1 cellular context compared by ENCODE assay signal in the genomic region with DNA sequence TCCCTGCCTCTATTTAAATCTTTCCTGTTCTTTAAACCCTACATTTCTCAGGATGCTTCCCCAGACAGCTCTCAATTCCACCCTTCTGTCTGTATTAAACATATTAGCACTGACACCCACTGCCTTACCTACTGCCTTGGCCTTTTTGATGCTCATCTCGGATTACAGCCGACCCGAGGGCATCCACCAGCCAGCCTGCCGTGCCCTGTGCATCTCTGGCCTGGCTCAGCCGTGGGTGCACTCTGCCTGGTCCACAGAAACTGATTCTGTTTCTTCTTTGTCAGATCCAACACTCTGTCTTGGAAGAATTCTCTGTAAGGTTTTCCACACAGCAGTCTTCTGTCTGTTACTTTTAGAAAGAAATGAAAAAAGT.
TF ChIP-seq lines count a peak whose summit lies in the region.

No MANE protein-coding gene starts in this region.

TF ChIP-seq in IMR-90, 13 proteins besides CTCF, POLR2A, EP300 and RAD21 (continued from another document):
- TF ChIP-seq, protein P1, sequence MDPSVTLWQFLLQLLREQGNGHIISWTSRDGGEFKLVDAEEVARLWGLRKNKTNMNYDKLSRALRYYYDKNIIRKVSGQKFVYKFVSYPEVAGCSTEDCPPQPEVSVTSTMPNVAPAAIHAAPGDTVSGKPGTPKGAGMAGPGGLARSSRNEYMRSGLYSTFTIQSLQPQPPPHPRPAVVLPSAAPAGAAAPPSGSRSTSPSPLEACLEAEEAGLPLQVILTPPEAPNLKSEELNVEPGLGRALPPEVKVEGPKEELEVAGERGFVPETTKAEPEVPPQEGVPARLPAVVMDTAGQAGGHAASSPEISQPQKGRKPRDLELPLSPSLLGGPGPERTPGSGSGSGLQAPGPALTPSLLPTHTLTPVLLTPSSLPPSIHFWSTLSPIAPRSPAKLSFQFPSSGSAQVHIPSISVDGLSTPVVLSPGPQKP (IDR thresholded peaks at IDR 0.05; ENCODE audit: borderline replicate concordance, low read depth, low read length), result no peak
- no peak for TF ChIP-seq FOS (IDR thresholded peaks at IDR 0.05; ENCODE audit: low read depth, low read length)
- TF ChIP-seq CHD1 (IDR thresholded peaks at IDR 0.05; ENCODE audit: low read depth, low read length), result no peak
